ENCODE assay signal across 2 cellular contexts in the genomic region with DNA sequence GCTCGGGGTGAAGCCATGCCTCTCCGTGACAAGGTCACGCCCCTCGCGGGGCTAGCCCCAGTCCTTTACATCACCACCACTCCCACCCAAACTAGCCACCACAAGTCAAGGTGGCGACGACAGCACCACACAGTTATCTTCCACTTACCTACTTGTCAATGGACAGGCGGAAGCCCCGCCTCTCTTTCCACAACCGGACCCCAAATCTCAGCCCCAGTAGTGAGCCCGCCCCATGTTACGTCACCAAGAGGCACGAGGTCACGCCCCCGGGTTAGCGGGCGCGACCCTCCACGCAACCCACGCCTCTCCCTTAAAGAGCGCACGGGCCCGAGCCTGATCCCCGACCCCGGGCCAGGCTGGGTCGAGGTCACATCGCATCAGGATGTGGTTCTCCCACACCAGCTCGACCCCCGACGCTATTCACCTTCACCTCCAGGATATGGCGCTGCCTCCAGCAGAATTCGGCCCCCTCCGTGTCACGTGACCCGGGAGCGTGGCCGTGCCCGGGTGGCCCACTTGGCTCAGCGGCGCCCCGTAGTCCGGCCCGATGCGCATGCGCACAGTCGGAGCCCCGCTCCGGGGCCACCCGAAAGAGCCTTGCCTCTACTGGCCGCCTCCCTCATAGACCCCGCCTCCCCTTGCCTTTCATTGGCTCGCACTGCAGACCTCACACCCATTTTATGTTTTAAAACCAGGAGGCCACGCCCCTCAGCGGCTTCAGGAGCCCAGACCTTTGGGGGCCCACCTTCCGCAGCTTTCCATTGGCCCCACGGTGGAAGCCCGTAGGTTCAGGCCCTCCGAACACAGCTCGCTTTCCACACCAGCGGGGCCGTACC.
A peak's percentile ranks its signal among the peaks of the same experiment; 100 is the strongest.
TF ChIP-seq lines count a peak whose summit lies in the region.

No MANE protein-coding gene starts in this region.

TF ChIP-seq in HCT116, 20 proteins besides CTCF, POLR2A, EP300 and RAD21 (continued from another document):
- TF ChIP-seq EZH2 (IDR thresholded peaks at IDR 0.05) = no peak
- TF ChIP-seq, protein P1, sequence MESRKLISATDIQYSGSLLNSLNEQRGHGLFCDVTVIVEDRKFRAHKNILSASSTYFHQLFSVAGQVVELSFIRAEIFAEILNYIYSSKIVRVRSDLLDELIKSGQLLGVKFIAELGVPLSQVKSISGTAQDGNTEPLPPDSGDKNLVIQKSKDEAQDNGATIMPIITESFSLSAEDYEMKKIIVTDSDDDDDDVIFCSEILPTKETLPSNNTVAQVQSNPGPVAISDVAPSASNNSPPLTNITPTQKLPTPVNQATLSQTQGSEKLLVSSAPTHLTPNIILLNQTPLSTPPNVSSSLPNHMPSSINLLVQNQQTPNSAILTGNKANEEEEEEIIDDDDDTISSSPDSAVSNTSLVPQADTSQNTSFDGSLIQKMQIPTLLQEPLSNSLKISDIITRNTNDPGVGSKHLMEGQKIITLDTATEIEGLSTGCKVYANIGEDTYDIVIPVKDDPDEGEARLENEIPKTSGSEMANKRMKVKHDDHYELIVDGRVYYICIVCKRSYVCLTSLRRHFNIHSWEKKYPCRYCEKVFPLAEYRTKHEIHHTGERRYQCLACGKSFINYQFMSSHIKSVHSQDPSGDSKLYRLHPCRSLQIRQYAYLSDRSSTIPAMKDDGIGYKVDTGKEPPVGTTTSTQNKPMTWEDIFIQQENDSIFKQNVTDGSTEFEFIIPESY (IDR thresholded peaks at IDR 0.05; ENCODE audit: extremely low read depth, insufficient replicate concordance, low read length) = peak; percentile 53

TF ChIP-seq in neural cell, 6 proteins besides CTCF, POLR2A, EP300 and RAD21 (continued from another document):
- TF ChIP-seq, protein P2, sequence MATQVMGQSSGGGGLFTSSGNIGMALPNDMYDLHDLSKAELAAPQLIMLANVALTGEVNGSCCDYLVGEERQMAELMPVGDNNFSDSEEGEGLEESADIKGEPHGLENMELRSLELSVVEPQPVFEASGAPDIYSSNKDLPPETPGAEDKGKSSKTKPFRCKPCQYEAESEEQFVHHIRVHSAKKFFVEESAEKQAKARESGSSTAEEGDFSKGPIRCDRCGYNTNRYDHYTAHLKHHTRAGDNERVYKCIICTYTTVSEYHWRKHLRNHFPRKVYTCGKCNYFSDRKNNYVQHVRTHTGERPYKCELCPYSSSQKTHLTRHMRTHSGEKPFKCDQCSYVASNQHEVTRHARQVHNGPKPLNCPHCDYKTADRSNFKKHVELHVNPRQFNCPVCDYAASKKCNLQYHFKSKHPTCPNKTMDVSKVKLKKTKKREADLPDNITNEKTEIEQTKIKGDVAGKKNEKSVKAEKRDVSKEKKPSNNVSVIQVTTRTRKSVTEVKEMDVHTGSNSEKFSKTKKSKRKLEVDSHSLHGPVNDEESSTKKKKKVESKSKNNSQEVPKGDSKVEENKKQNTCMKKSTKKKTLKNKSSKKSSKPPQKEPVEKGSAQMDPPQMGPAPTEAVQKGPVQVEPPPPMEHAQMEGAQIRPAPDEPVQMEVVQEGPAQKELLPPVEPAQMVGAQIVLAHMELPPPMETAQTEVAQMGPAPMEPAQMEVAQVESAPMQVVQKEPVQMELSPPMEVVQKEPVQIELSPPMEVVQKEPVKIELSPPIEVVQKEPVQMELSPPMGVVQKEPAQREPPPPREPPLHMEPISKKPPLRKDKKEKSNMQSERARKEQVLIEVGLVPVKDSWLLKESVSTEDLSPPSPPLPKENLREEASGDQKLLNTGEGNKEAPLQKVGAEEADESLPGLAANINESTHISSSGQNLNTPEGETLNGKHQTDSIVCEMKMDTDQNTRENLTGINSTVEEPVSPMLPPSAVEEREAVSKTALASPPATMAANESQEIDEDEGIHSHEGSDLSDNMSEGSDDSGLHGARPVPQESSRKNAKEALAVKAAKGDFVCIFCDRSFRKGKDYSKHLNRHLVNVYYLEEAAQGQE (IDR thresholded peaks at IDR 0.05; ENCODE audit: borderline replicate concordance) = peak; percentile 67
- TF ChIP-seq SMC3 (conservative IDR thresholded peaks at IDR 0.05; ENCODE audit: poor library complexity) (peak; percentile 58), MXI1 (conservative IDR thresholded peaks at IDR 0.05; ENCODE audit: poor library complexity, severe bottlenecking) (peak; percentile 95)
